8 cellular contexts compared by ENCODE assay signal in the genomic region with DNA sequence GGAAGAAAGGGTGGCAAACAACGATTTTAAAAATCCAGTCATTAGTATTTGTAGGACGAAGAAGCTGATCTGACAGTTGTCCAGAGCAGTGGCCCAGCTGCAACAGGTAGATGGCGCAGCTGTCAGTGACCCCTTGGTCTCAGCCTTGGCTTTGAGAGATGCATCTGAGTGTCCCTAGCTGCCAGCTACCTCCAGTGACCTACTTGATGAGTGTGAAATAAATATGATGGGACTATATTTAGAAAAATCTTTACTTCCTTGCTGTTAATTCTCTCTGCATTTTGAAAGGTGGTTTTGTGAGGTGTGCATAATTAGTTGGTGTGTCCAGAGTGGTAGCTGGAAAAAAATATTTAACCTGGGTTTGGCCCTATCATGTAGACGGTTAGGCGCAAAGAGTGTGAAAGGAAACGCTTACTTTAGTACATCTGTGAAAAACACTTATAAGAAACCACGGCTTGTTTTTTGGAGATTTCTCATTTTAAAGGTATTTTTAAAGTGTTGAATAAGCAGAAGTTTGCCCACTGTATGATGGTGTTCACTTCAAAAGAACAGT. TPM values are rescaled to one million over a fixed set of nuclear protein-coding genes. Genes with fewer than 3 reads are reported as not detected.
DNase-seq lines count a peak whose midpoint lies in the region; ATAC-seq and TF ChIP-seq lines count a peak whose summit lies in the region.

No MANE protein-coding gene starts in this region.

- POLR2A ChIA-PET in AG04449 (lab: Yijun Ruan, JAX): interaction anchor here (1.0 kb wide), 1 partner anchor 23 kb away, joined by 3 read pairs; no protein-coding TSS in a partner anchor
- POLR2A ChIA-PET in activated naive CD8-positive, alpha-beta T cell treated with anti-CD3 and anti-CD28 coated beads, Interleukin-2, amount 10 ng/mL, durations not matched to agents 7 days and 5 days (lab: Charles Lee): interaction anchor here (1.1 to 2.5 kb wide), 2 partner anchors 15 to 26 kb away, joined by 5 to 15 read pairs; no protein-coding TSS in a partner anchor

- H3K27ac Mint-ChIP-seq in activated naive CD8-positive, alpha-beta T cell treated with anti-CD3 and anti-CD28 coated beads, Interleukin-2, amount 10 ng/mL, durations not matched to agents 7 days and 5 days: peak overlapping the region; percentile 43

- intact Hi-C loops in left ventricle myocardium superior (cut with micrococcal nuclease): no loop called here

- CTCF ChIA-PET in AG04449 (lab: Yijun Ruan, JAX): interaction anchor here (0.6 to 4.5 kb wide), 15 partner anchors 10 to 255 kb away, joined by 3 to 24 read pairs (median 4); partner anchors contain the start of gene HIBCH

- H3K4me3 ChIP-seq in AG04449 (ENCODE audit: low read depth, low read length): peak overlapping the region; percentile 73

- ATAC-seq in GM18502 (IDR thresholded peaks at IDR 0.05; ENCODE audit: poor library complexity, unreplicated experiment): peak; percentile 64
- ATAC-seq in HG02840 (IDR thresholded peaks at IDR 0.05; ENCODE audit: low FRiP score, unreplicated experiment): peak; percentile 72
- ATAC-seq in activated naive CD8-positive, alpha-beta T cell treated with anti-CD3 and anti-CD28 coated beads, Interleukin-2, amount 10 ng/mL, durations not matched to agents 7 days and 5 days (ENCODE audit: low read depth): peak; percentile 24
- peak; percentile 73 for ATAC-seq in left ventricle myocardium superior

- peaks cover 15% of the 10 kb centered on the region for H3K4me1 Mint-ChIP-seq in activated naive CD8-positive, alpha-beta T cell treated with anti-CD3 and anti-CD28 coated beads, Interleukin-2, amount 10 ng/mL, durations not matched to agents 7 days and 5 days

- DNase-seq in AG04449 (ENCODE audit: low read depth, low spot score): no peak
- DNase-seq in NCI-H2029 treated with DMSO at 0.1 percent for 48 hours (lab: John Stamatoyannopoulos, UW): peak; percentile 27
- no peak for DNase-seq in activated naive CD8-positive, alpha-beta T cell treated with anti-CD3 and anti-CD28 coated beads, Interleukin-2, amount 10 ng/mL, durations not matched to agents 7 days and 5 days
- DNase-seq in left ventricle myocardium superior: no peak
- DNase-seq in pons (ENCODE audit: low spot score): peak; percentile 89
- DNase-seq in activated CD4-positive, CD25-positive, alpha-beta regulatory T cell treated with anti-CD3 and anti-CD28 coated beads, Interleukin-2, amount 50 U/mL, for 72 hours: no peak

- peaks cover 5% of the 10 kb centered on the region for H3K27me3 Mint-ChIP-seq in activated naive CD8-positive, alpha-beta T cell treated with anti-CD3 and anti-CD28 coated beads, Interleukin-2, amount 10 ng/mL, durations not matched to agents 7 days and 5 days

- peak overlapping the region; percentile 82 for H3K4me3 Mint-ChIP-seq in activated naive CD8-positive, alpha-beta T cell treated with anti-CD3 and anti-CD28 coated beads, Interleukin-2, amount 10 ng/mL, durations not matched to agents 7 days and 5 days

- peak; percentile 27 for TF ChIP-seq CTCF in AG04449 (IDR thresholded peaks at IDR 0.05; ENCODE audit: insufficient read depth, low read length, missing control alignments)

- no peaks in the 10 kb centered on the region for H3K36me3 Mint-ChIP-seq in activated naive CD8-positive, alpha-beta T cell treated with anti-CD3 and anti-CD28 coated beads, Interleukin-2, amount 10 ng/mL, durations not matched to agents 7 days and 5 days

- no peaks in the 10 kb centered on the region for H3K9me3 Mint-ChIP-seq in activated naive CD8-positive, alpha-beta T cell treated with anti-CD3 and anti-CD28 coated beads, Interleukin-2, amount 10 ng/mL, durations not matched to agents 7 days and 5 days

RNA-seq across cellular contexts. Expression of gene INPP1, which starts 1.0 kb away (rescaled TPM):
- 1 to 10 TPM; 8.7 to 9.7 TPM for total RNA-seq in activated naive CD8-positive, alpha-beta T cell treated with anti-CD3 and anti-CD28 coated beads, Interleukin-2, amount 10 ng/mL, durations not matched to agents 7 days and 5 days
- total RNA-seq in left ventricle myocardium superior: 15.8 TPM

RNA-seq across cellular contexts. Expression of gene HIBCH, which starts 24.7 kb away (rescaled TPM):
- 10 to 100 TPM; 15.6 to 17.5 TPM for total RNA-seq in activated naive CD8-positive, alpha-beta T cell treated with anti-CD3 and anti-CD28 coated beads, Interleukin-2, amount 10 ng/mL, durations not matched to agents 7 days and 5 days
- total RNA-seq in left ventricle myocardium superior: 24.2 TPM

Comparison
In these comparisons a context has a peak if more than half of its experiments do, and no peak if none do; other contexts are left out.
1. DNase-seq: peak in NCI-H2029 treated with DMSO at 0.1 percent for 48 hours (single experiment) and pons (single experiment); none in AG04449 (single experiment), activated naive CD8-positive, alpha-beta T cell treated with anti-CD3 and anti-CD28 coated beads, Interleukin-2, amount 10 ng/mL, durations not matched to agents 7 days and 5 days (single experiment), left ventricle myocardium superior (single experiment) and activated CD4-positive, CD25-positive, alpha-beta regulatory T cell treated with anti-CD3 and anti-CD28 coated beads, Interleukin-2, amount 50 U/mL, for 72 hours (single experiment).
2. Peak in every context shown above with its lines, with median percentiles within 50 percentile points of each other: ATAC-seq.